In genomic region chr16:57797216-57797525, GRCh38 we compare ENCODE assay signal across 17 cellular contexts. TPM values are rescaled to one million over a fixed set of nuclear protein-coding genes. Genes with fewer than 3 reads are reported as not detected.
DNase-seq lines count a peak whose midpoint lies in the region; ATAC-seq and TF ChIP-seq lines count a peak whose summit lies in the region.
"Had no signal": no experiment of that assay in that cellular context is flagged by ENCODE, and none has a peak within 500 bp of the region (broad histone marks: within the 10 kb centered on the region; RNA-seq: fewer than 3 reads in every experiment).

No MANE protein-coding gene starts in this region.

- peaks cover 16% of the 10 kb centered on the region for H3K36me3 Mint-ChIP-seq in MCF 10A (ENCODE audit: insufficient read depth, unreplicated experiment)
- H3K36me3 Mint-ChIP-seq: natural killer cell had no signal

- H2BK5ac ChIP-seq in mesenchymal stem cell (ENCODE audit: low read depth, low read length, poor library complexity, severe bottlenecking), result peak overlapping the region; percentile 97

- WGBS in mesenchymal stem cell, result 98% methylated on average over 13 of the region's 13 CpGs

- TF ChIP-seq CTCF in breast epithelium (IDR thresholded peaks at IDR 0.05), result no peak
- TF ChIP-seq CTCF in MCF 10A (IDR thresholded peaks at IDR 0.05; ENCODE audit: unreplicated experiment), result no peak
- no peak for TF ChIP-seq CTCF in epithelial cell of proximal tubule (conservative IDR thresholded peaks at IDR 0.05; ENCODE audit: low read depth, low read length)
- TF ChIP-seq CTCF in upper lobe of right lung (IDR thresholded peaks at IDR 0.05), result no peak

- H3K27ac Mint-ChIP-seq in MCF 10A (ENCODE audit: low read depth, unreplicated experiment), result no peak overlapping the region
- H3K27ac Mint-ChIP-seq: stimulated activated naive CD8-positive, alpha-beta T cell treated with anti-CD3 and anti-CD28 coated beads, Interleukin-15, Interleukin-2, amounts not matched to agents 100 ng/mL and 50 ng/mL, for 24 hours had no signal

- TF ChIP-seq POLR2A in breast epithelium (IDR thresholded peaks at IDR 0.05), result no peak

- no peak overlapping the region for H2BK15ac ChIP-seq in mesenchymal stem cell (ENCODE audit: low read depth, poor library complexity, severe bottlenecking)

- DNase-seq in breast epithelium (ENCODE audit: low spot score in 2 of 2) (no peak), MCF 10A (ENCODE audit: unreplicated experiment) (no peak), epithelial cell of proximal tubule (ENCODE audit: low read depth) (no peak), mesenchymal stem cell (no peak), upper lobe of right lung (no peak), NCI-H1105 treated with DMSO at 0.1 percent for 48 hours (lab: John Stamatoyannopoulos, UW) (no peak)
- DNase-seq in stimulated activated naive CD4-positive, alpha-beta T cell (lab: John Stamatoyannopoulos, UW), result no peak
- DNase-seq: activated CD4-positive, alpha-beta T cell treated with anti-CD3 and anti-CD28 coated beads for 48 hours; activated T-cell treated with anti-CD3 and anti-CD28 coated beads, Interleukin-2, amount 50 U/mL, for 48 hours; cortex of kidney; natural killer cell; NCI-H524 treated with DMSO at 0.1 percent for 48 hours; sigmoid colon had no signal

- no peak overlapping the region for H3K4ac ChIP-seq in mesenchymal stem cell (ENCODE audit: low read depth in 1 of 2, low read length in 2 of 2)

- no peak overlapping the region for H3K4me3 Mint-ChIP-seq in MCF 10A (ENCODE audit: unreplicated experiment)
- H3K4me3 Mint-ChIP-seq: natural killer cell; stimulated activated naive CD8-positive, alpha-beta T cell treated with anti-CD3 and anti-CD28 coated beads, Interleukin-15, Interleukin-2, amounts not matched to agents 100 ng/mL and 50 ng/mL, for 24 hours had no signal

- no peak overlapping the region for H2BK120ac ChIP-seq in mesenchymal stem cell (ENCODE audit: low read depth, low read length)

- no TSS peak for BruUV-seq in MCF 10A (replicated peaks; lab: Mats Ljungman, UMichigan)

- H4K91ac ChIP-seq in mesenchymal stem cell (ENCODE audit: low read length), result no peak overlapping the region

- no peak overlapping the region for H3K18ac ChIP-seq in mesenchymal stem cell (ENCODE audit: low read depth in 1 of 2, low read length in 2 of 2)

- H3K27me3 ChIP-seq in breast epithelium (no peaks in the 10 kb centered on the region), mesenchymal stem cell (ENCODE audit: control insufficient read depth in 1 of 2, insufficient read depth in 1 of 2, low read length in 2 of 2) (no peaks in the 10 kb centered on the region), upper lobe of right lung (no peaks in the 10 kb centered on the region)
- H3K27me3 ChIP-seq: sigmoid colon had no signal

- H3K4me1 ChIP-seq in breast epithelium, result no peaks in the 10 kb centered on the region
- peaks cover 30% of the 10 kb centered on the region for H3K4me1 ChIP-seq in mesenchymal stem cell (ENCODE audit: control insufficient read depth, insufficient read depth, low read depth, low read length)
- H3K4me1 ChIP-seq in upper lobe of right lung, result peaks cover 45% of the 10 kb centered on the region

- H3K9me3 ChIP-seq in breast epithelium, result no peaks in the 10 kb centered on the region
- H3K9me3 ChIP-seq in mesenchymal stem cell (ENCODE audit: control insufficient read depth, low read length), result no peaks in the 10 kb centered on the region
- H3K9me3 ChIP-seq in upper lobe of right lung, result no peaks in the 10 kb centered on the region
- H3K9me3 ChIP-seq: sigmoid colon had no signal

- H2AFZ ChIP-seq in mesenchymal stem cell (ENCODE audit: low read depth, low read length), result no peak overlapping the region

- H3K23ac ChIP-seq in mesenchymal stem cell (ENCODE audit: low read length in 2 of 2), result peak overlapping the region in 1 of 2 experiments; percentile 27

- H3K27me3 Mint-ChIP-seq in MCF 10A (ENCODE audit: insufficient read depth, unreplicated experiment), result no peaks in the 10 kb centered on the region

- peak overlapping the region in 2 of 3 donors; percentile 46 to 57 for H3K4me3 ChIP-seq in breast epithelium
- peak overlapping the region; percentile 84 for H3K4me3 ChIP-seq in epithelial cell of proximal tubule (ENCODE audit: low read depth, low read length)
- peak overlapping the region in 1 of 2 experiments; percentile 59 for H3K4me3 ChIP-seq in mesenchymal stem cell (ENCODE audit: insufficient read depth in 1 of 2, low read depth in 1 of 2, low read length in 2 of 2)
- H3K4me3 ChIP-seq in upper lobe of right lung, result peak overlapping the region; percentile 44
- H3K4me3 ChIP-seq: sigmoid colon had no signal

- H3K9ac ChIP-seq in mesenchymal stem cell (ENCODE audit: low read length), result no peak overlapping the region
- H3K9ac ChIP-seq: KMS-11 had no signal

- H3K14ac ChIP-seq in mesenchymal stem cell (ENCODE audit: low read length in 2 of 2), result no peak overlapping the region

- H3K4me2 ChIP-seq in mesenchymal stem cell (ENCODE audit: low read length, poor library complexity, severe bottlenecking), result peak overlapping the region; percentile 96
- H3K4me2 ChIP-seq: KMS-11 had no signal

- H3K9me3 Mint-ChIP-seq in MCF 10A (ENCODE audit: unreplicated experiment), result no peaks in the 10 kb centered on the region
- H3K9me3 Mint-ChIP-seq: natural killer cell; stimulated activated naive CD8-positive, alpha-beta T cell treated with anti-CD3 and anti-CD28 coated beads, Interleukin-15, Interleukin-2, amounts not matched to agents 100 ng/mL and 50 ng/mL, for 24 hours had no signal

- no peak overlapping the region for H2BK12ac ChIP-seq in mesenchymal stem cell (ENCODE audit: low read length in 2 of 2)

- H3K4me1 Mint-ChIP-seq in MCF 10A (ENCODE audit: insufficient read depth, unreplicated experiment), result peaks cover 30% of the 10 kb centered on the region

- H3K36me3 ChIP-seq in breast epithelium, result no peaks in the 10 kb centered on the region
- H3K36me3 ChIP-seq in mesenchymal stem cell (ENCODE audit: control insufficient read depth in 1 of 2, insufficient read depth in 2 of 2, low read depth in 1 of 2, low read length in 2 of 2), result peaks cover 24 to 43% of the 10 kb centered on the region in 2 experiments
- H3K36me3 ChIP-seq in upper lobe of right lung, result peaks cover 29% of the 10 kb centered on the region

- H2AK5ac ChIP-seq in mesenchymal stem cell (ENCODE audit: low read length, severe bottlenecking), result peak overlapping the region; percentile 97

- H4K8ac ChIP-seq in mesenchymal stem cell (ENCODE audit: low read length), result no peak overlapping the region

- POLR2A ChIA-PET in MCF 10A (lab: Yijun Ruan, JAX), result no interaction called here

- CTCF ChIA-PET in MCF 10A (lab: Yijun Ruan, JAX), result interaction anchor here (0.8 to 7.7 kb wide), 5 partner anchors 35 to 207 kb away, joined by 3 to 176 read pairs (median 6); no protein-coding TSS in a partner anchor

- H3K27ac ChIP-seq in breast epithelium (peak overlapping the region; percentile 91 to 95), mesenchymal stem cell (ENCODE audit: low read length, poor library complexity, severe bottlenecking) (peak overlapping the region; percentile 99), upper lobe of right lung (peak overlapping the region; percentile 68)
- H3K27ac ChIP-seq: KMS-11 had no signal

- ATAC-seq in upper lobe of right lung, result peak; percentile 1
- no peak for ATAC-seq in GM21360 (IDR thresholded peaks at IDR 0.05; ENCODE audit: unreplicated experiment)
- ATAC-seq: natural killer cell had no signal

- intact Hi-C loops in breast epithelium (cut with DNase I; ENCODE audit: low total_unique reads), result no loop called here
- intact Hi-C loops in MCF 10A (cut with micrococcal nuclease), result no loop called here
- intact Hi-C loops in upper lobe of right lung (cut with DNase I), result no loop called here

- peaks cover 5% of the 10 kb centered on the region for H3K79me1 ChIP-seq in mesenchymal stem cell (replicated peaks; ENCODE audit: low read length, poor library complexity, severe bottlenecking)

RNA-seq across cellular contexts. Expression of gene KIFC3, which starts 5.1 kb away (rescaled TPM):
- total RNA-seq in breast epithelium, result 10 to 100 TPM; 15.7 to 36.1 (median 35.1) TPM
- total RNA-seq in MCF 10A (2022), result 97.1 and 120 TPM in 2 replicates
- 79.1 and 86.0 TPM in 2 replicates for total RNA-seq in epithelial cell of proximal tubule
- polyA plus RNA-seq in mesenchymal stem cell (2013, experiment 1 of 2), result 28.1 TPM
- polyA plus RNA-seq in mesenchymal stem cell (2013, experiment 2 of 2), result 25.8 TPM
- total RNA-seq in upper lobe of right lung, result 99.1 TPM
- total RNA-seq: T-helper 1 cell treated with Interleukin-12 subunit alpha and Interleukin-12 subunit beta and Interleukin-4 antibody, amounts not matched to agents 30 ng/mL and 1 ng/mL, for 36 hours had no signal
